Comparison of ENCODE assay signal across 1 cellular context in the genomic region with DNA sequence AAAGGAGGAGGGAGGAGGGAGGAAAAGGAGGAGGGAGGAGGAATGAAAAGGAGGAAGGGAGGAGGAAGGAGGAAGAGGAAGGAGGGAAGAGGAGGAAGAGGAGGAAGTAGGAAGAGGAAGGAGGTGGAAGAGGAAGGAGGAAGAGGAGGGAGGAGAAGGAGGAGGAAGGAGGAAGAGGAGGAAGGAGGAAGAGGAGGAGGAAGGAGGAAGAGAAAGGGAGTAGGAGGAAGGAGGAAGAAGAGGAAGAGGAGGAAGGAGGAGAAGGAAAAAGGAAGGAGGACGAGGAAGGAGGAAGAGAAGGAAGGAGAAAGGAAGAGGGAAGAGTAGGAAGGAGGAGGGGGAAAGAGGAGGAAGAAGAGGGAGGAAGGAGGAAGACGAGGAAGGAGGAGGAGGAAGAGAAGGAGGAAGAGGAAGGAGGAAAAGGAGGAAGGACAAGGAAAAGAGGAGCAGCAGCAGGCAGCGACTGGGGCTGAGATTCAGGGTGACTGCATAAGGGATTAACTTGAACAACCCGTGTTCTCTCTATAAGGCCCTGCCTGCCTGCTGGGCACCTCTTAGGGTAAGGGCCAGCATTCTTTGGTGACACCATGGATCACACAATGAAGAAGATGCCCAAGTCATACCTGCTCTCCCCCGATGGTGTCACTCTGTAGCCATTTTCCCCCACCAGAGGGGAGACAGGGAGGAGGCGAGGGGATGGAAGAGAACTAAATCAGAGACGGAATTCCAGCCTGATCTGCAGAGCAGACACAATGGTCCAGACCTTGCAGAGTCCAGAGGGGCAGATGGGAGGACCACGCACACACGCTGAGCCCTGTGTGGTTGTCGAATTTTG.
TF ChIP-seq lines count a peak whose summit lies in the region.

No MANE protein-coding gene starts in this region.

TF ChIP-seq in K562, 482 proteins besides CTCF, POLR2A, EP300 and RAD21:
- TF ChIP-seq ZNF57 (CRISPR knock-in tag; IDR thresholded peaks at IDR 0.05) (no peak), MAFF (IDR thresholded peaks at IDR 0.05; ENCODE audit: low read length) (no peak), ZNF512 (tag; IDR thresholded peaks at IDR 0.05) (peak; percentile 94), ZNF347 (CRISPR knock-in tag; IDR thresholded peaks at IDR 0.05; ENCODE audit: low read depth) (no peak), YBX1 (IDR thresholded peaks at IDR 0.05) (0 out of 2 replicates have a peak, but pooled peaks have one; percentile 22), MIER1 (IDR thresholded peaks at IDR 0.05; ENCODE audit: low read depth) (no peak), ZNF263 (CRISPR knock-in tag; IDR thresholded peaks at IDR 0.05; ENCODE audit: borderline replicate concordance) (peak; percentile 88), LEF1 (IDR thresholded peaks at IDR 0.05) (no peak), CBFA2T2 (conservative IDR thresholded peaks at IDR 0.05) (no peak), MTA1 (IDR thresholded peaks at IDR 0.05; ENCODE audit: borderline replicate concordance) (peak; percentile 39; the same call in 1 of the 2 replicates), ZBED1 (IDR thresholded peaks at IDR 0.05) (no peak), ZSCAN29 (IDR thresholded peaks at IDR 0.05) (no peak), ZNF830 (CRISPR knock-in tag; IDR thresholded peaks at IDR 0.05) (no peak), PML (IDR thresholded peaks at IDR 0.05; ENCODE audit: low read length) (no peak), ATF6 (CRISPR knock-in tag; IDR thresholded peaks at IDR 0.05) (no peak), ETV6 (IDR thresholded peaks at IDR 0.05; ENCODE audit: borderline replicate concordance in 1 of 2, low read depth in 2 of 2, low read length in 1 of 2) (peak; percentile 64 to 88; a peak in 3 of 4 replicates), ETV6 (CRISPR knock-in tag; IDR thresholded peaks at IDR 0.05; ENCODE audit: borderline replicate concordance) (no peak)
- TF ChIP-seq, protein P1, sequence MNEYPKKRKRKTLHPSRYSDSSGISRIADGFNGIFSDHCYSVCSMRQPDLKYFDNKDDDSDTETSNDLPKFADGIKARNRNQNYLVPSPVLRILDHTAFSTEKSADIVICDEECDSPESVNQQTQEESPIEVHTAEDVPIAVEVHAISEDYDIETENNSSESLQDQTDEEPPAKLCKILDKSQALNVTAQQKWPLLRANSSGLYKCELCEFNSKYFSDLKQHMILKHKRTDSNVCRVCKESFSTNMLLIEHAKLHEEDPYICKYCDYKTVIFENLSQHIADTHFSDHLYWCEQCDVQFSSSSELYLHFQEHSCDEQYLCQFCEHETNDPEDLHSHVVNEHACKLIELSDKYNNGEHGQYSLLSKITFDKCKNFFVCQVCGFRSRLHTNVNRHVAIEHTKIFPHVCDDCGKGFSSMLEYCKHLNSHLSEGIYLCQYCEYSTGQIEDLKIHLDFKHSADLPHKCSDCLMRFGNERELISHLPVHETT (CRISPR knock-in tag; conservative IDR thresholded peaks at IDR 0.05 in 1 of 2, IDR thresholded peaks at IDR 0.05 in 1 of 2), result no peak
- TF ChIP-seq, protein P2, sequence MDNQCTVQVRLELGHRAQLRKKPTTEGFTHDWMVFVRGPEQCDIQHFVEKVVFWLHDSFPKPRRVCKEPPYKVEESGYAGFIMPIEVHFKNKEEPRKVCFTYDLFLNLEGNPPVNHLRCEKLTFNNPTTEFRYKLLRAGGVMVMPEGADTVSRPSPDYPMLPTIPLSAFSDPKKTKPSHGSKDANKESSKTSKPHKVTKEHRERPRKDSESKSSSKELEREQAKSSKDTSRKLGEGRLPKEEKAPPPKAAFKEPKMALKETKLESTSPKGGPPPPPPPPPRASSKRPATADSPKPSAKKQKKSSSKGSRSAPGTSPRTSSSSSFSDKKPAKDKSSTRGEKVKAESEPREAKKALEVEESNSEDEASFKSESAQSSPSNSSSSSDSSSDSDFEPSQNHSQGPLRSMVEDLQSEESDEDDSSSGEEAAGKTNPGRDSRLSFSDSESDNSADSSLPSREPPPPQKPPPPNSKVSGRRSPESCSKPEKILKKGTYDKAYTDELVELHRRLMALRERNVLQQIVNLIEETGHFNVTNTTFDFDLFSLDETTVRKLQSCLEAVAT (IDR thresholded peaks at IDR 0.05), result 0 out of 4 replicates have a peak, but pooled peaks of 1 of the 2 experiments have one; percentile 45
TF ChIP-seq in K562: peak in this region for 6.
